Comparison of ENCODE assay signal across 8 cellular contexts in the genomic region with DNA sequence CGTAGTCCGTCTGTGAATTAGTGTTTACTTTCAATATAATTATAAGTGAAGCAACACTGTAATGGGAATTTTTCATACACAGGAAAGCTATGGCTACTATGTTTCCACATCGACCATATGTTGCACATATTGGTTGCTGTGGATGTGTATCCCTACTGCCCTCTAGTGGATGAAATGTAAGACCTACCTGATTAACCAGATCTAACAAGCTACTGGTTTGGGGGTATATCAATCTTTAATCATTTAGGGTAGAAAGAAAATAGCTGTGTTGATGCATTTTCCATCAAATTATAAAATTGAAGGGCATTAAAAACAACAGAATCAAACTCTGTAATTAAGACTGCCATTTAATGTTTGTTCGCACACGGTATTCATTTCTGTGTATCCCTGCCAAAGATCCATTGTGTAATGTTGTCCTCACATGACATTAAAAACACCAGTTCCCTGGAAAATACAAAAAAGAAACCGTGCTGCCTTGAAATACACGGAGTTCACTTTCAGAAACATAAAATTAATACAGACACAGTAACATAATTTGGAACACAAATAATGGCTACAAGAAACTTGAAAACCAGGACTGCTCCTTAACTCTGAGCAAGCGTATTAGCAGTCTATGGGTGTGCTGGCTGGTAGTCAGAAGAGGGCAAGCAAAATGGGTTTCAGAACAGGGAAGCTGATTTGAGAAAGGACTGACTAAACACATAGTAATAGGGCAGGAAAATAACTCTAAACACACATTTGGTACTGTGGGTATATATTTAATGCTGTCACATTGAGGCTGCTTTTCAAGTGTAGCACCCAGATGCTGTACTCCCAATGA.
DNase-seq lines count a peak whose midpoint lies in the region; ATAC-seq, FAIRE-seq and TF ChIP-seq lines count a peak whose summit lies in the region.

No MANE protein-coding gene starts in this region.

- H3K27ac Mint-ChIP-seq in activated T-helper 1 cell treated with anti-CD3 and anti-CD28 coated beads, Interleukin-12 subunit alpha, Interleukin-12 subunit beta, Interleukin-2, Interleukin-4 antibody, amounts not matched to agents 30 ng/mL and 10 ng/mL and 1 ng/mL, durations not matched to agents 14 hours and 24 hours and 36 hours = peak overlapping the region; percentile 43

- H3K36me3 ChIP-seq in prostate gland = no peaks in the 10 kb centered on the region

- no peaks in the 10 kb centered on the region for H3K9me3 ChIP-seq in prostate gland

- FAIRE-seq in D721Med (lab: Jason Lieb, UNC) = peak; percentile 89

- no peak overlapping the region for H3K4me3 ChIP-seq in prostate gland

- ATAC-seq in GM19025 (IDR thresholded peaks at IDR 0.05; ENCODE audit: low read depth, unreplicated experiment) (peak; percentile 50), HG03108 (IDR thresholded peaks at IDR 0.05; ENCODE audit: unreplicated experiment) (peak; percentile 49)

- peak; percentile 75 for TF ChIP-seq CTCF in D721Med (IDR thresholded peaks at IDR 0.05; ENCODE audit: insufficient read depth, missing control alignments)
- TF ChIP-seq CTCF in prostate gland (IDR thresholded peaks at IDR 0.05) = peak; percentile 69 to 85 (median 81)

- H3K27me3 Mint-ChIP-seq in activated T-helper 1 cell treated with anti-CD3 and anti-CD28 coated beads, Interleukin-12 subunit alpha, Interleukin-12 subunit beta, Interleukin-2, Interleukin-4 antibody, amounts not matched to agents 30 ng/mL and 10 ng/mL and 1 ng/mL, durations not matched to agents 14 hours and 24 hours and 36 hours (ENCODE audit: insufficient read depth) = peaks cover 5% of the 10 kb centered on the region

- H3K9me3 Mint-ChIP-seq in activated T-helper 1 cell treated with anti-CD3 and anti-CD28 coated beads, Interleukin-12 subunit alpha, Interleukin-12 subunit beta, Interleukin-2, Interleukin-4 antibody, amounts not matched to agents 30 ng/mL and 10 ng/mL and 1 ng/mL, durations not matched to agents 14 hours and 24 hours and 36 hours = no peaks in the 10 kb centered on the region

- intact Hi-C loops in activated T-helper 1 cell treated with anti-CD3 and anti-CD28 coated beads, Interleukin-12 subunit alpha, Interleukin-12 subunit beta, Interleukin-2, Interleukin-4 antibody, amounts not matched to agents 30 ng/mL and 10 ng/mL and 1 ng/mL, durations not matched to agents 14 hours and 24 hours and 36 hours (cut with micrococcal nuclease) = loop anchor here (1.0 to 5.0 kb wide), 13 partner anchors 35 to 1365 kb away; a partner anchor contains a TSS
- intact Hi-C loops in prostate gland (cut with DNase I) = no loop called here

- H3K27ac ChIP-seq in prostate gland = peak overlapping the region in 1 of 2 donors; percentile 23

- H3K4me1 Mint-ChIP-seq in activated T-helper 1 cell treated with anti-CD3 and anti-CD28 coated beads, Interleukin-12 subunit alpha, Interleukin-12 subunit beta, Interleukin-2, Interleukin-4 antibody, amounts not matched to agents 30 ng/mL and 10 ng/mL and 1 ng/mL, durations not matched to agents 14 hours and 24 hours and 36 hours (ENCODE audit: low read depth) = peaks cover 20% of the 10 kb centered on the region

- no peaks in the 10 kb centered on the region for H3K4me1 ChIP-seq in prostate gland (replicated peaks)

- no peak for DNase-seq in D721Med (ENCODE audit: insufficient read length, low spot score)
- peak; percentile 42 for DNase-seq in NCI-H2107 (lab: John Stamatoyannopoulos, UW)
- DNase-seq in activated T-helper 1 cell treated with anti-CD3 and anti-CD28 coated beads, Interleukin-12 subunit alpha, Interleukin-12 subunit beta, Interleukin-2, Interleukin-4 antibody, amounts not matched to agents 30 ng/mL and 10 ng/mL and 1 ng/mL, durations not matched to agents 14 hours and 24 hours and 36 hours (ENCODE audit: low spot score) = no peak
- DNase-seq in glomerular visceral epithelial cell (ENCODE audit: extremely low spot score) = peak; percentile 46
- DNase-seq in prostate gland (ENCODE audit: low spot score) = no peak
- no peak for DNase-seq in activated naive CD4-positive, alpha-beta T cell treated with anti-CD3 and anti-CD28 coated beads, Interleukin-2, amount 50 U/mL, for 16 hours

- H3K27me3 ChIP-seq in prostate gland (replicated peaks; ENCODE audit: insufficient read depth) = no peaks in the 10 kb centered on the region

- no peak for TF ChIP-seq POLR2A in prostate gland (IDR thresholded peaks at IDR 0.05)

- 30% methylated on average over 8 of the region's 8 CpGs for WGBS in prostate gland

- no peaks in the 10 kb centered on the region for H3K36me3 Mint-ChIP-seq in activated T-helper 1 cell treated with anti-CD3 and anti-CD28 coated beads, Interleukin-12 subunit alpha, Interleukin-12 subunit beta, Interleukin-2, Interleukin-4 antibody, amounts not matched to agents 30 ng/mL and 10 ng/mL and 1 ng/mL, durations not matched to agents 14 hours and 24 hours and 36 hours (ENCODE audit: low read depth)

- H3K4me3 Mint-ChIP-seq in activated T-helper 1 cell treated with anti-CD3 and anti-CD28 coated beads, Interleukin-12 subunit alpha, Interleukin-12 subunit beta, Interleukin-2, Interleukin-4 antibody, amounts not matched to agents 30 ng/mL and 10 ng/mL and 1 ng/mL, durations not matched to agents 14 hours and 24 hours and 36 hours = no peak overlapping the region

Comparison
In these comparisons a context has a peak if more than half of its experiments do, and no peak if none do; other contexts are left out.
1. DNase-seq: peak in NCI-H2107 (single experiment) and glomerular visceral epithelial cell (single experiment); none in D721Med (single experiment), activated T-helper 1 cell treated with anti-CD3 and anti-CD28 coated beads, Interleukin-12 subunit alpha, Interleukin-12 subunit beta, Interleukin-2, Interleukin-4 antibody, amounts not matched to agents 30 ng/mL and 10 ng/mL and 1 ng/mL, durations not matched to agents 14 hours and 24 hours and 36 hours (single experiment), prostate gland (single experiment) and activated naive CD4-positive, alpha-beta T cell treated with anti-CD3 and anti-CD28 coated beads, Interleukin-2, amount 50 U/mL, for 16 hours (single experiment).